8 cellular contexts compared by ENCODE assay signal in genomic region chr20:32509639-32510066, GRCh38.
DNase-seq lines count a peak whose midpoint lies in the region; ATAC-seq and TF ChIP-seq lines count a peak whose summit lies in the region.

No MANE protein-coding gene starts in this region.

- no CpG with 5 or more reads among the region's 10 CpGs for WGBS in trophoblast cell (ENCODE audit: extremely low coverage, insufficient coverage, insufficient read length)

- H3K4ac ChIP-seq in trophoblast cell (ENCODE audit: low read depth, low read length) = no peak overlapping the region

- no peak overlapping the region for H2AK5ac ChIP-seq in trophoblast cell (ENCODE audit: low read length)

- no peak overlapping the region for H3K23ac ChIP-seq in trophoblast cell (ENCODE audit: low read length)

- H3K4me1 ChIP-seq in Peyer's patch (peaks cover 0 to 7% (median 2%) of the 10 kb centered on the region in 4 donors), trophoblast cell (ENCODE audit: control insufficient read depth in 1 of 2, insufficient read depth in 2 of 2, low read length in 2 of 2) (peaks cover 33 to 43% of the 10 kb centered on the region in 2 experiments)

- H3K27me3 ChIP-seq in Peyer's patch (no peaks in the 10 kb centered on the region), trophoblast cell (ENCODE audit: insufficient read depth, low read length) (no peaks in the 10 kb centered on the region)

- peak; percentile 73 for ATAC-seq in GM18861 (IDR thresholded peaks at IDR 0.05; ENCODE audit: unreplicated experiment)
- no peak for ATAC-seq in GM19463 (IDR thresholded peaks at IDR 0.05; ENCODE audit: unreplicated experiment)

- H3K4me3 Mint-ChIP-seq in activated naive CD8-positive, alpha-beta T cell = peak overlapping the region; percentile 84

- H3K79me2 ChIP-seq in trophoblast cell (ENCODE audit: control insufficient read depth, insufficient read depth, low read length, poor library complexity) = peaks cover 7% of the 10 kb centered on the region

- H3K36me3 ChIP-seq in Peyer's patch (no peaks in the 10 kb centered on the region), trophoblast cell (ENCODE audit: control insufficient read depth in 1 of 2, insufficient read depth in 2 of 2, low read length in 2 of 2) (no peaks in the 10 kb centered on the region)

- peak overlapping the region; percentile 93 for H4K91ac ChIP-seq in trophoblast cell (ENCODE audit: low read depth, low read length)

- peak overlapping the region; percentile 63 for H4K8ac ChIP-seq in trophoblast cell (ENCODE audit: low read depth, low read length)

- H3K18ac ChIP-seq in trophoblast cell (ENCODE audit: low read length) = no peak overlapping the region

- peak overlapping the region; percentile 96 for H2BK5ac ChIP-seq in trophoblast cell (ENCODE audit: low read depth, low read length, poor library complexity)

- no peaks in the 10 kb centered on the region for H3K27me3 Mint-ChIP-seq in activated naive CD8-positive, alpha-beta T cell

- no peak for TF ChIP-seq POLR2A in Peyer's patch (IDR thresholded peaks at IDR 0.05)

- H3K14ac ChIP-seq in trophoblast cell (ENCODE audit: low read length) = no peak overlapping the region

- H2AFZ ChIP-seq in trophoblast cell (ENCODE audit: insufficient read depth, low read length, poor library complexity) = no peak overlapping the region

- no peak overlapping the region for H2BK12ac ChIP-seq in trophoblast cell (ENCODE audit: low read length)

- DNase-seq in Peyer's patch (peak in 2 of 3 donors; percentile 73 to 82), trophoblast cell (peak; percentile 10 to 31), NOMO-1 (lab: John Stamatoyannopoulos, UW; ENCODE audit: unreplicated experiment in 2 of 2) (no peak), NCI-H1092 (lab: John Stamatoyannopoulos, UW) (no peak), ACHN (no peak)

- H2BK120ac ChIP-seq in trophoblast cell (ENCODE audit: insufficient read depth, low read length, poor library complexity) = peak overlapping the region; percentile 75

- H3K9me3 Mint-ChIP-seq in activated naive CD8-positive, alpha-beta T cell (ENCODE audit: low read depth) = no peaks in the 10 kb centered on the region

- H4K12ac ChIP-seq in trophoblast cell (ENCODE audit: low read depth, low read length) = no peak overlapping the region

- H3K4me3 ChIP-seq in Peyer's patch = no peak overlapping the region
- H3K4me3 ChIP-seq in trophoblast cell (ENCODE audit: low read depth, low read length) = no peak overlapping the region

- in situ Hi-C loops in ACHN (cut with HindIII; ENCODE audit: low pct_ligation_motif_present, low pct_unique_long_range_greater_than_20kb, low sequenced_read_pairs) = loop anchor here (25.0 kb wide), 1 partner anchor 128 kb away; no protein-coding TSS in a partner anchor

- peaks cover 3% of the 10 kb centered on the region for H3K36me3 Mint-ChIP-seq in activated naive CD8-positive, alpha-beta T cell

- TF ChIP-seq CTCF in Peyer's patch (IDR thresholded peaks at IDR 0.05) = peak in 1 of 6 experiments; percentile 21

- H3K4me2 ChIP-seq in trophoblast cell (ENCODE audit: low read length) = peak overlapping the region; percentile 31

- H3K27ac Mint-ChIP-seq in activated naive CD8-positive, alpha-beta T cell = peak overlapping the region; percentile 86

- peaks cover 36% of the 10 kb centered on the region for H3K79me1 ChIP-seq in trophoblast cell (ENCODE audit: low read length)

- H3K9me3 ChIP-seq in Peyer's patch = no peaks in the 10 kb centered on the region
- H3K9me3 ChIP-seq in trophoblast cell (ENCODE audit: insufficient read depth, low read depth, low read length) = no peaks in the 10 kb centered on the region

- no peak overlapping the region for H3K9ac ChIP-seq in trophoblast cell (ENCODE audit: low read length)

- peak overlapping the region in 3 of 4 donors; percentile 3 to 51 (median 18) for H3K27ac ChIP-seq in Peyer's patch
- H3K27ac ChIP-seq in trophoblast cell (ENCODE audit: low read depth, low read length) = peak overlapping the region; percentile 92

- peaks cover 90% of the 10 kb centered on the region for H3K4me1 Mint-ChIP-seq in activated naive CD8-positive, alpha-beta T cell (ENCODE audit: low read depth)

Comparison
In these comparisons a context has a peak if more than half of its experiments do, and no peak if none do; other contexts are left out.
1. DNase-seq: peak in Peyer's patch (2 of 3) and trophoblast cell (2 of 2); none in NOMO-1 (0 of 2), NCI-H1092 (single experiment) and ACHN (single experiment).